In the genomic region with DNA sequence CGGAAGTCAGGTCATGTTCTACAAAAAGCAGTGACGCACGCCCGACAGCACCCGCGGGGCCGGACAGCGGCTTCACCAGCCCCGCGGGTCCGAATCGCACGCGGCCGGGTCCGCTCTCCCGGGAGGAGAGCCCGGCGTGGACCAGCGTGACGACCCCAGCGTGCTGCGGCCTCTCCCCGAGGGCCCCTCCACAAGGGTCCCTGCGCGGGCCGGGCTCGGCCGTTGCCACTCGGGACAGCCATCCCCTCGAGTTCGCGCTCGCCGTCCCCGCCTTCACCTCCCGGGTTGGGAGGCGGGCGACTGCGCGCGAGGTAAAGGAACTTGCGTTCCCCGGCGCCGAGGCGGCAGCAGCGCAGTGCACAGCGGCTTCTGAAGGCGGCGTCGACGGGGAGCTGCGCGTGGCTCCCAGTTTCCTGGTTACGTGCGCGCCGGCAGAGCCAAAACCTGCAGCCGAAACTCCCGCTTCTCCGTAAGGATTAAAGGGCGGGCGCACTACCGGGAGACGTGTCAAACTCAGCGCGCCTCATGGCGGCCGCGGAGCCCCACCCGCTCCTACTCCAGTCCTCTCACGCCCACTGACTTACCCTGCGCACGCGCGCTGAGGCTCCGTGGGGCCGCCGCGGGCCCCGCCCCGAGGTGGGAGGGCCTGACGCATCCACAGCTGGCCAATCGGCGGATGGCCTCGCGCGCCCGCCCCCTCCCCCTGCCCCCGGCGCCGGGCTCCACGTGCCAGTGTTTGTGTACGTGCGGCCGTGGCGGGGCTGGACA, we compare ENCODE assay signal across 8 cellular contexts. TPM values are rescaled to one million over a fixed set of nuclear protein-coding genes. Genes with fewer than 3 reads are reported as not detected.
DNase-seq lines count a peak whose midpoint lies in the region; ATAC-seq, FAIRE-seq and TF ChIP-seq lines count a peak whose summit lies in the region.

No MANE protein-coding gene starts in this region.

- H3K9ac ChIP-seq in GM23248 = peak overlapping the region; percentile 84
- H3K9ac ChIP-seq in Karpas-422 (ENCODE audit: low read length) = peak overlapping the region; percentile 76
- peak overlapping the region; percentile 82 for H3K9ac ChIP-seq in fibroblast of lung (ENCODE audit: insufficient read depth, low read length)

- H3K9me3 ChIP-seq in DOHH2 (ENCODE audit: control insufficient read depth, insufficient read depth, low read length) (no peaks in the 10 kb centered on the region), GM23248 (ENCODE audit: low read depth) (no peaks in the 10 kb centered on the region), Karpas-422 (ENCODE audit: low read length) (no peaks in the 10 kb centered on the region), fibroblast of lung (ENCODE audit: control insufficient read depth, insufficient read depth, low read depth, low read length) (no peaks in the 10 kb centered on the region)

- peak overlapping the region; percentile 94 to 99 (median 98) for H3K27ac Mint-ChIP-seq in naive thymus-derived CD8-positive, alpha-beta T cell
- H3K27ac Mint-ChIP-seq in stimulated activated naive B cell treated with anti-CD40 and anti-IgM and Interleukin-4, amounts not matched to agents 10 μg/mL and 1 μg/mL and 100 μg/mL, for 72 hours = peak overlapping the region; percentile 97

- H3K9me3 Mint-ChIP-seq in naive thymus-derived CD8-positive, alpha-beta T cell = no peaks in the 10 kb centered on the region
- H3K9me3 Mint-ChIP-seq in stimulated activated naive B cell treated with anti-CD40 and anti-IgM and Interleukin-4, amounts not matched to agents 10 μg/mL and 1 μg/mL and 100 μg/mL, for 72 hours = no peaks in the 10 kb centered on the region

- FAIRE-seq in RCC 7860 (lab: Jason Lieb, UNC) = no peak

- no peaks in the 10 kb centered on the region for H4K20me1 ChIP-seq in DOHH2 (ENCODE audit: control insufficient read depth, insufficient read depth, low read depth, low read length)
- H4K20me1 ChIP-seq in GM23248 (ENCODE audit: insufficient read depth) = no peaks in the 10 kb centered on the region
- H4K20me1 ChIP-seq in Karpas-422 (ENCODE audit: insufficient read depth, low read depth, low read length) = no peaks in the 10 kb centered on the region
- no peaks in the 10 kb centered on the region for H4K20me1 ChIP-seq in fibroblast of lung (ENCODE audit: control insufficient read depth, extremely low read depth, insufficient read depth, low read length)

- H3K27me3 ChIP-seq in DOHH2 (ENCODE audit: control insufficient read depth, low read length) = no peaks in the 10 kb centered on the region
- no peaks in the 10 kb centered on the region for H3K27me3 ChIP-seq in GM23248 (replicated peaks; ENCODE audit: insufficient read depth)
- no peaks in the 10 kb centered on the region for H3K27me3 ChIP-seq in Karpas-422 (ENCODE audit: low read length)
- H3K27me3 ChIP-seq in fibroblast of lung (ENCODE audit: control insufficient read depth, insufficient read depth, low read length) = no peaks in the 10 kb centered on the region

- ATAC-seq in naive thymus-derived CD8-positive, alpha-beta T cell = peak; percentile 89 to 90
- peak; percentile 85 to 92 for ATAC-seq in stimulated activated naive B cell treated with anti-CD40 and anti-IgM and Interleukin-4, amounts not matched to agents 10 μg/mL and 1 μg/mL and 100 μg/mL, for 72 hours (replicated peaks)

- H3K4me1 ChIP-seq in DOHH2 (ENCODE audit: control insufficient read depth, low read length) (peaks cover 51% of the 10 kb centered on the region), GM23248 (ENCODE audit: insufficient read depth) (peaks cover 27% of the 10 kb centered on the region), Karpas-422 (ENCODE audit: low read length) (peaks cover 57% of the 10 kb centered on the region), fibroblast of lung (ENCODE audit: control insufficient read depth, extremely low read depth, insufficient read depth, low read length) (peaks cover 6% of the 10 kb centered on the region)

- peak overlapping the region; percentile 78 for H3K4me2 ChIP-seq in DOHH2 (ENCODE audit: low read length)
- peak overlapping the region; percentile 98 for H3K4me2 ChIP-seq in GM23248 (ENCODE audit: unreplicated experiment)
- peak overlapping the region; percentile 92 for H3K4me2 ChIP-seq in Karpas-422 (ENCODE audit: low read depth, low read length, poor library complexity, severe bottlenecking)
- H3K4me2 ChIP-seq in fibroblast of lung (ENCODE audit: extremely low read depth, insufficient read depth, low read length) = peak overlapping the region; percentile 96

- peak overlapping the region; percentile 88 for H2AFZ ChIP-seq in GM23248
- peak overlapping the region; percentile 36; the same call in 1 of the 2 replicates for H2AFZ ChIP-seq in Karpas-422 (ENCODE audit: low read length)
- peak overlapping the region; percentile 75 for H2AFZ ChIP-seq in fibroblast of lung (ENCODE audit: low read length)

- H3K9me2 ChIP-seq in DOHH2 (replicated peaks; ENCODE audit: control insufficient read depth, low read length) (no peaks in the 10 kb centered on the region), GM23248 (ENCODE audit: insufficient read depth) (no peaks in the 10 kb centered on the region), Karpas-422 (replicated peaks; ENCODE audit: insufficient read depth, low read length) (no peaks in the 10 kb centered on the region)

- H3K4me1 Mint-ChIP-seq in naive thymus-derived CD8-positive, alpha-beta T cell = peaks cover 10 to 30% (median 26%) of the 10 kb centered on the region in 4 donors
- peaks cover 16 to 42% of the 10 kb centered on the region in 2 donors for H3K4me1 Mint-ChIP-seq in stimulated activated naive B cell treated with anti-CD40 and anti-IgM and Interleukin-4, amounts not matched to agents 10 μg/mL and 1 μg/mL and 100 μg/mL, for 72 hours

- in situ Hi-C loops in GM23248 (cut with MboI) = no loop called here

- H3K4me3 Mint-ChIP-seq in naive thymus-derived CD8-positive, alpha-beta T cell = peak overlapping the region; percentile 83 to 98 (median 96)
- H3K4me3 Mint-ChIP-seq in stimulated activated naive B cell treated with anti-CD40 and anti-IgM and Interleukin-4, amounts not matched to agents 10 μg/mL and 1 μg/mL and 100 μg/mL, for 72 hours = peak overlapping the region; percentile 94

- peaks cover 0 to 19% (median 8%) of the 10 kb centered on the region in 3 donors for H3K36me3 Mint-ChIP-seq in naive thymus-derived CD8-positive, alpha-beta T cell
- H3K36me3 Mint-ChIP-seq in stimulated activated naive B cell treated with anti-CD40 and anti-IgM and Interleukin-4, amounts not matched to agents 10 μg/mL and 1 μg/mL and 100 μg/mL, for 72 hours = peaks cover 4 to 15% of the 10 kb centered on the region in 2 donors

- POLR2A ChIA-PET in naive thymus-derived CD8-positive, alpha-beta T cell (lab: Charles Lee) = interaction anchor here (0.6 to 3.3 kb wide), 14 partner anchors 8 to 855 kb away, joined by 3 to 45 read pairs (median 5); a partner anchor contains a TSS

- H3F3A ChIP-seq in DOHH2 (ENCODE audit: control insufficient read depth, insufficient read depth) = peaks cover 15% of the 10 kb centered on the region
- H3F3A ChIP-seq in GM23248 (ENCODE audit: insufficient read depth) = peaks cover 23% of the 10 kb centered on the region

- TF ChIP-seq CTCF in DOHH2 (IDR thresholded peaks at IDR 0.05; ENCODE audit: low read depth, low read length, poor library complexity, severe bottlenecking) (no peak), fibroblast of lung (conservative IDR thresholded peaks at IDR 0.05 in 1 of 2, IDR thresholded peaks at IDR 0.05 in 1 of 2; ENCODE audit: low read depth in 1 of 2, low read length in 2 of 2) (no peak)

- H3K4me3 ChIP-seq in DOHH2 (ENCODE audit: low read length) (peak overlapping the region; percentile 78), GM23248 (peak overlapping the region; percentile 93), Karpas-422 (ENCODE audit: low read length) (peak overlapping the region; percentile 74), fibroblast of lung (replicated peaks in 1 of 4; ENCODE audit: control extremely low read depth in 1 of 4, insufficient read depth in 1 of 4, low read depth in 3 of 4, low read length in 4 of 4) (peak overlapping the region; percentile 66 to 83 (median 78))

- 2% methylated on average over 67 to 80 of the region's 98 CpGs for WGBS in GM23248 (ENCODE audit: low coverage in 1 of 2, low lambda C conversion rate in 2 of 2, missing lambda C conversion rate in 2 of 2), 2 experiments

- H3K27me3 Mint-ChIP-seq in naive thymus-derived CD8-positive, alpha-beta T cell = no peaks in the 10 kb centered on the region
- no peaks in the 10 kb centered on the region for H3K27me3 Mint-ChIP-seq in stimulated activated naive B cell treated with anti-CD40 and anti-IgM and Interleukin-4, amounts not matched to agents 10 μg/mL and 1 μg/mL and 100 μg/mL, for 72 hours

- DNase-seq in GM23248 (peak; percentile 99), Karpas-422 (peak; percentile 95), RCC 7860 (ENCODE audit: low spot score) (peak; percentile 82), fibroblast of lung (ENCODE audit: low read depth in 2 of 2) (peak; percentile 95 to 97)
- DNase-seq in activated T-helper 1 cell treated with anti-CD3 and anti-CD28 coated beads, Interleukin-2, amount 50 U/mL, for 16 hours (ENCODE audit: low read depth in 1 of 2, low spot score in 1 of 2) = peak; percentile 88 to 96
- peak; percentile 94 to 98 (median 96) for DNase-seq in naive thymus-derived CD8-positive, alpha-beta T cell
- peak; percentile 98 for DNase-seq in stimulated activated naive B cell treated with anti-CD40 and anti-IgM and Interleukin-4, amounts not matched to agents 10 μg/mL and 1 μg/mL and 100 μg/mL, for 72 hours

- H3K36me3 ChIP-seq in DOHH2 (ENCODE audit: control insufficient read depth, low read length) (peaks cover 40% of the 10 kb centered on the region), GM23248 (ENCODE audit: low read depth) (peaks cover 18% of the 10 kb centered on the region; the same call in 1 of the 2 replicates), Karpas-422 (ENCODE audit: insufficient read depth, low read length) (peaks cover 5% of the 10 kb centered on the region; the same call in 1 of the 2 replicates), fibroblast of lung (ENCODE audit: control insufficient read depth, insufficient read depth, low read length) (no peaks in the 10 kb centered on the region)

- peak overlapping the region; percentile 67 for H3K27ac ChIP-seq in DOHH2 (ENCODE audit: low read depth, low read length)
- peak overlapping the region; percentile 81 for H3K27ac ChIP-seq in GM23248
- H3K27ac ChIP-seq in Karpas-422 (ENCODE audit: low read length) = peak overlapping the region; percentile 85
- H3K27ac ChIP-seq in fibroblast of lung (ENCODE audit: insufficient read depth, low read length) = peak overlapping the region; percentile 92

- H3K79me2 ChIP-seq in DOHH2 (ENCODE audit: control insufficient read depth, low read length) = peaks cover 19% of the 10 kb centered on the region
- H3K79me2 ChIP-seq in GM23248 (ENCODE audit: insufficient read depth) = no peaks in the 10 kb centered on the region; the same call in 1 of the 2 replicates
- no peaks in the 10 kb centered on the region; the same call in 1 of the 2 replicates for H3K79me2 ChIP-seq in Karpas-422 (ENCODE audit: low read length)
- no peaks in the 10 kb centered on the region for H3K79me2 ChIP-seq in fibroblast of lung (ENCODE audit: control insufficient read depth, insufficient read depth, low read length)

RNA-seq across cellular contexts. Expression of a gene that starts 0.4 kb away (rescaled TPM):
- total RNA-seq in GM23248 (2014; rRNA removed; shearing (Covaris generic)) = 0.13 TPM in 1 of 2 replicates, not detected in the other
- polyA plus RNA-seq in GM23248 (2016; fragmentation: Nextera tagmentation; extraction: Ambion mirVana) = 0.67 and 0.76 TPM in 2 replicates
- total RNA-seq in Karpas-422 (2014; rRNA removed; shearing (Covaris generic); ENCODE audit: low replicate concordance) = 0.26 TPM in 1 of 2 replicates, not detected in the other
- 0.51 and 0.66 TPM in 2 replicates for total RNA-seq in fibroblast of lung
- polyA plus RNA-seq in fibroblast of lung = 0.03 and 0.05 TPM in 2 replicates
- 0.21 and 0.26 TPM in 2 replicates for polyA plus RNA-seq in fibroblast of lung (2012)
- polyA minus RNA-seq in fibroblast of lung (ENCODE audit: low replicate concordance) = not detected in 2 replicates
- 1 to 10 TPM in 1 of 2 experiments, under 1 TPM in 1; 0.74 to 1.4 TPM for total RNA-seq in naive thymus-derived CD8-positive, alpha-beta T cell
- polyA plus RNA-seq in naive thymus-derived CD8-positive, alpha-beta T cell = under 1 TPM; 0.16 to 0.24 (median 0.18) TPM

RNA-seq across cellular contexts. Expression of a gene that starts 0.5 kb away (rescaled TPM):
- 4.4 and 11.1 TPM in 2 replicates for total RNA-seq in GM23248 (2014; rRNA removed; shearing (Covaris generic))
- polyA plus RNA-seq in GM23248 (2016; fragmentation: Nextera tagmentation; extraction: Ambion mirVana) (17.6 and 19.0 TPM in 2 replicates), fibroblast of lung (1.7 and 3.6 TPM in 2 replicates)
- total RNA-seq in Karpas-422 (2014; rRNA removed; shearing (Covaris generic); ENCODE audit: low replicate concordance) = 22.2 and 26.6 TPM in 2 replicates
- total RNA-seq in fibroblast of lung = 3.3 and 6.2 TPM in 2 replicates
- 2.7 and 4.1 TPM in 2 replicates for polyA plus RNA-seq in fibroblast of lung (2012)
- polyA minus RNA-seq in fibroblast of lung (ENCODE audit: low replicate concordance) = 4.4 and 7.8 TPM in 2 replicates
- total RNA-seq in naive thymus-derived CD8-positive, alpha-beta T cell = 1 to 10 TPM; 5.0 to 5.5 TPM
- polyA plus RNA-seq in naive thymus-derived CD8-positive, alpha-beta T cell = 10 to 100 TPM in 2 of 3 donors, 1 to 10 TPM in 1; 9.9 to 12.4 (median 10.3) TPM

RNA-seq across cellular contexts. Expression of a gene that starts 29.6 kb away (rescaled TPM):
- total RNA-seq in GM23248 (2014; rRNA removed; shearing (Covaris generic)) = 25.6 and 27.9 TPM in 2 replicates
- polyA plus RNA-seq in GM23248 (2016; fragmentation: Nextera tagmentation; extraction: Ambion mirVana) = 26.8 and 33.0 TPM in 2 replicates
- total RNA-seq in Karpas-422 (2014; rRNA removed; shearing (Covaris generic); ENCODE audit: low replicate concordance) = 13.4 and 19.0 TPM in 2 replicates
- total RNA-seq in fibroblast of lung = 43.1 and 50.3 TPM in 2 replicates
- polyA plus RNA-seq in fibroblast of lung = 33.1 and 43.2 TPM in 2 replicates
- polyA plus RNA-seq in fibroblast of lung (2012) = 27.3 and 30.9 TPM in 2 replicates
- 12.7 and 14.6 TPM in 2 replicates for polyA minus RNA-seq in fibroblast of lung (ENCODE audit: low replicate concordance)
- total RNA-seq in naive thymus-derived CD8-positive, alpha-beta T cell = 10 to 100 TPM; 22.9 to 34.8 TPM
- polyA plus RNA-seq in naive thymus-derived CD8-positive, alpha-beta T cell = 10 to 100 TPM; 34.7 to 53.9 (median 45.2) TPM

Comparison
In these comparisons a context has a peak if more than half of its experiments do, and no peak if none do; other contexts are left out.
1. Peak in every context shown above with its lines: DNase-seq, ATAC-seq, H3K4me3 ChIP-seq and H3K27ac ChIP-seq.
2. H2AFZ ChIP-seq: peak in every context shown above with its lines; median percentile 88 in GM23248; 75 in fibroblast of lung; 36 in Karpas-422.